Comparison of ENCODE assay signal across 1 cellular context in the genomic region with DNA sequence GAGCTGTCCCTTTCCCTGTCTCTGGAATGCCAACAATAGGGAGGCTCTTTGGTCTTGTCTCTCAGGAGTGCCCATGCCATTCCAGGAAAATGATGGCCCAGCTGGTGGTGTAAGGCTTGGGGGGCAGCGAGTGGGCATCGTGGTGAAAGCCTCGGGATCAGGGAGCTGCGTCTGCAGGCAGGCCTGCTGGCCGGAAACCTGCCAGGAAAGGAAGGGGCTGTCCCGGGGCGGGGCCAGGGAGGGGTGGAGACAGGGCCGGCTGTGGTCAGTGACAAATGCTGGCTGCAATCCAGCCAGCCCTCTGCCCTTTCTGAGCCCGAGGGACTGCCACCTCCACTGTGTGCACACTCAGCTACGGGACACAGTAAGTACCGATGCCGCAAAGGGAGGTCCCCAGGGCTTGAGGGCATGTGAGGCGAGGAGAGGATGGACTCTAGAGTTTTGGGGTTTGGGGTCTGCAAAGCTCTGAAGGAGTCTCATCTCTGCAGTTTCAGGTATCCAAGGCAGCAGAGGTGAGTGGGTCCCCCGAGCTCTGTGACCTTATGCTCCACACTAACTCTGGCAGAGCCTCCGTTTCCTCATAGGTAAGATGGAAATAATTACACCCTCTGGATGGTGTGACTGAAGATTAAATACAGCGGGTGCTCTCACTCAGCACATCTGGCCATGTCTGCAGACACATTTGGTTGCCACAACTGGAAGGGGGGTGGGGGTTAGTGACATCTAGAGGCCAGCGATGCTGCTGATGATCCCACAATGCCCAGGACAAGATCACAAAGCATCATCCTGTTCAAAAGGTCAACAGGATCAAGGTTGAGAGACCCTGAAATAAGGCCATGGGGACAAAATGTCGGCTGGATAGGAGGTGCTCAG.
TF ChIP-seq lines count a peak whose summit lies in the region.

A gene with protein sequence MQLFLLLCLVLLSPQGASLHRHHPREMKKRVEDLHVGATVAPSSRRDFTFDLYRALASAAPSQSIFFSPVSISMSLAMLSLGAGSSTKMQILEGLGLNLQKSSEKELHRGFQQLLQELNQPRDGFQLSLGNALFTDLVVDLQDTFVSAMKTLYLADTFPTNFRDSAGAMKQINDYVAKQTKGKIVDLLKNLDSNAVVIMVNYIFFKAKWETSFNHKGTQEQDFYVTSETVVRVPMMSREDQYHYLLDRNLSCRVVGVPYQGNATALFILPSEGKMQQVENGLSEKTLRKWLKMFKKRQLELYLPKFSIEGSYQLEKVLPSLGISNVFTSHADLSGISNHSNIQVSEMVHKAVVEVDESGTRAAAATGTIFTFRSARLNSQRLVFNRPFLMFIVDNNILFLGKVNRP (plus strand): TSS at position 300 of the 873 bp plus-strand sequence. CDS start 5,937 bp downstream, outside the sequence.

TF ChIP-seq in WTC11, 78 proteins besides CTCF, POLR2A, EP300 and RAD21:
- TF ChIP-seq, protein P1, sequence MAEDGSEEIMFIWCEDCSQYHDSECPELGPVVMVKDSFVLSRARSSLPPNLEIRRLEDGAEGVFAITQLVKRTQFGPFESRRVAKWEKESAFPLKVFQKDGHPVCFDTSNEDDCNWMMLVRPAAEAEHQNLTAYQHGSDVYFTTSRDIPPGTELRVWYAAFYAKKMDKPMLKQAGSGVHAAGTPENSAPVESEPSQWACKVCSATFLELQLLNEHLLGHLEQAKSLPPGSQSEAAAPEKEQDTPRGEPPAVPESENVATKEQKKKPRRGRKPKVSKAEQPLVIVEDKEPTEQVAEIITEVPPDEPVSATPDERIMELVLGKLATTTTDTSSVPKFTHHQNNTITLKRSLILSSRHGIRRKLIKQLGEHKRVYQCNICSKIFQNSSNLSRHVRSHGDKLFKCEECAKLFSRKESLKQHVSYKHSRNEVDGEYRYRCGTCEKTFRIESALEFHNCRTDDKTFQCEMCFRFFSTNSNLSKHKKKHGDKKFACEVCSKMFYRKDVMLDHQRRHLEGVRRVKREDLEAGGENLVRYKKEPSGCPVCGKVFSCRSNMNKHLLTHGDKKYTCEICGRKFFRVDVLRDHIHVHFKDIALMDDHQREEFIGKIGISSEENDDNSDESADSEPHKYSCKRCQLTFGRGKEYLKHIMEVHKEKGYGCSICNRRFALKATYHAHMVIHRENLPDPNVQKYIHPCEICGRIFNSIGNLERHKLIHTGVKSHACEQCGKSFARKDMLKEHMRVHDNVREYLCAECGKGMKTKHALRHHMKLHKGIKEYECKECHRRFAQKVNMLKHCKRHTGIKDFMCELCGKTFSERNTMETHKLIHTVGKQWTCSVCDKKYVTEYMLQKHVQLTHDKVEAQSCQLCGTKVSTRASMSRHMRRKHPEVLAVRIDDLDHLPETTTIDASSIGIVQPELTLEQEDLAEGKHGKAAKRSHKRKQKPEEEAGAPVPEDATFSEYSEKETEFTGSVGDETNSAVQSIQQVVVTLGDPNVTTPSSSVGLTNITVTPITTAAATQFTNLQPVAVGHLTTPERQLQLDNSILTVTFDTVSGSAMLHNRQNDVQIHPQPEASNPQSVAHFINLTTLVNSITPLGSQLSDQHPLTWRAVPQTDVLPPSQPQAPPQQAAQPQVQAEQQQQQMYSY (CRISPR knock-in tag; IDR thresholded peaks at IDR 0.05) = peak; percentile 44; the same call in 1 of the 2 replicates
- TF ChIP-seq NR2C2 (CRISPR knock-in tag; IDR thresholded peaks at IDR 0.05) (no peak), SP1 (CRISPR knock-in tag; conservative IDR thresholded peaks at IDR 0.05) (0 out of 2 replicates have a peak, but pooled peaks have one; percentile 33), ETV6 (CRISPR knock-in tag; IDR thresholded peaks at IDR 0.05) (0 out of 2 replicates have a peak, but pooled peaks have one; percentile 16), SOX15 (CRISPR knock-in tag; IDR thresholded peaks at IDR 0.05) (no peak), ZNF121 (CRISPR knock-in tag; IDR thresholded peaks at IDR 0.05) (no peak), TP53 (CRISPR knock-in tag; IDR thresholded peaks at IDR 0.05) (peak; percentile 62; the same call in 1 of the 2 replicates)
- TF ChIP-seq, protein P2, sequence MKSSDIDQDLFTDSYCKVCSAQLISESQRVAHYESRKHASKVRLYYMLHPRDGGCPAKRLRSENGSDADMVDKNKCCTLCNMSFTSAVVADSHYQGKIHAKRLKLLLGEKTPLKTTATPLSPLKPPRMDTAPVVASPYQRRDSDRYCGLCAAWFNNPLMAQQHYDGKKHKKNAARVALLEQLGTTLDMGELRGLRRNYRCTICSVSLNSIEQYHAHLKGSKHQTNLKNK (CRISPR knock-in tag; IDR thresholded peaks at IDR 0.05) = no peak
- TF ChIP-seq, protein P3, sequence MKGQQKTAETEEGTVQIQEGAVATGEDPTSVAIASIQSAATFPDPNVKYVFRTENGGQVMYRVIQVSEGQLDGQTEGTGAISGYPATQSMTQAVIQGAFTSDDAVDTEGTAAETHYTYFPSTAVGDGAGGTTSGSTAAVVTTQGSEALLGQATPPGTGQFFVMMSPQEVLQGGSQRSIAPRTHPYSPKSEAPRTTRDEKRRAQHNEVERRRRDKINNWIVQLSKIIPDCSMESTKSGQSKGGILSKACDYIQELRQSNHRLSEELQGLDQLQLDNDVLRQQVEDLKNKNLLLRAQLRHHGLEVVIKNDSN (CRISPR knock-in tag; IDR thresholded peaks at IDR 0.05) = no peak
- TF ChIP-seq, protein P4, sequence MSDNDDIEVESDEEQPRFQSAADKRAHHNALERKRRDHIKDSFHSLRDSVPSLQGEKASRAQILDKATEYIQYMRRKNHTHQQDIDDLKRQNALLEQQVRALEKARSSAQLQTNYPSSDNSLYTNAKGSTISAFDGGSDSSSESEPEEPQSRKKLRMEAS (CRISPR knock-in tag; IDR thresholded peaks at IDR 0.05) = peak; percentile 63; the same call in 1 of the 2 replicates
- TF ChIP-seq, protein P5, sequence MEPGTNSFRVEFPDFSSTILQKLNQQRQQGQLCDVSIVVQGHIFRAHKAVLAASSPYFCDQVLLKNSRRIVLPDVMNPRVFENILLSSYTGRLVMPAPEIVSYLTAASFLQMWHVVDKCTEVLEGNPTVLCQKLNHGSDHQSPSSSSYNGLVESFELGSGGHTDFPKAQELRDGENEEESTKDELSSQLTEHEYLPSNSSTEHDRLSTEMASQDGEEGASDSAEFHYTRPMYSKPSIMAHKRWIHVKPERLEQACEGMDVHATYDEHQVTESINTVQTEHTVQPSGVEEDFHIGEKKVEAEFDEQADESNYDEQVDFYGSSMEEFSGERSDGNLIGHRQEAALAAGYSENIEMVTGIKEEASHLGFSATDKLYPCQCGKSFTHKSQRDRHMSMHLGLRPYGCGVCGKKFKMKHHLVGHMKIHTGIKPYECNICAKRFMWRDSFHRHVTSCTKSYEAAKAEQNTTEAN (CRISPR knock-in tag; IDR thresholded peaks at IDR 0.05) = no peak
- TF ChIP-seq, protein P6, sequence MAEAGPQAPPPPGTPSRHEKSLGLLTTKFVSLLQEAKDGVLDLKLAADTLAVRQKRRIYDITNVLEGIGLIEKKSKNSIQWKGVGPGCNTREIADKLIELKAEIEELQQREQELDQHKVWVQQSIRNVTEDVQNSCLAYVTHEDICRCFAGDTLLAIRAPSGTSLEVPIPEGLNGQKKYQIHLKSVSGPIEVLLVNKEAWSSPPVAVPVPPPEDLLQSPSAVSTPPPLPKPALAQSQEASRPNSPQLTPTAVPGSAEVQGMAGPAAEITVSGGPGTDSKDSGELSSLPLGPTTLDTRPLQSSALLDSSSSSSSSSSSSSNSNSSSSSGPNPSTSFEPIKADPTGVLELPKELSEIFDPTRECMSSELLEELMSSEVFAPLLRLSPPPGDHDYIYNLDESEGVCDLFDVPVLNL (CRISPR knock-in tag; IDR thresholded peaks at IDR 0.05; ENCODE audit: borderline replicate concordance, low read depth) = no peak
